7 cellular contexts compared by ENCODE assay signal in the genomic region with DNA sequence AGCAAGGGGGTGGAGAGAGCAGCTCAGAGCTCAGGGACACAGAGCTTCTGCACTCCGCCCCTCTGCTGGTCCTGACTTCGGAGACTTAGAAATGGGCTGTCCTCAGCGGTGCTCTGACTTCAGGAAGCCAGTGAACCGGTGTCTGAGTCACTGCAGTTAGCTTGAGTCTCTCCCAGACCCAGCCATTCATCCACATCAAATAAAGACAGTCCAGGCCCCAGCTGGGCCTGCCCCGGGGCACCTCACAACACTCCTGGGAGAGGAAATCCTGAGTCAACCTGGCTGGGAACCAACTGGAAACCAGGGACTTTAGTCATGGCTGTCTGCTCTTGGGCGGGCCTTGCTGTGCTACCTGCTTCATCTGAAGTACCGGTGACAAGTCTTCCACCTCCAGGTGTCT. TPM values are rescaled to one million over a fixed set of nuclear protein-coding genes. Genes with fewer than 3 reads are reported as not detected.
DNase-seq lines count a peak whose midpoint lies in the region; ATAC-seq and TF ChIP-seq lines count a peak whose summit lies in the region.

No MANE protein-coding gene starts in this region.

- TF ChIP-seq CTCF in HFF-Myc (IDR thresholded peaks at IDR 0.05; ENCODE audit: low read depth, low read length, missing control alignments): no peak

- no peaks in the 10 kb centered on the region for H3K27me3 Mint-ChIP-seq in activated naive CD8-positive, alpha-beta T cell treated with anti-CD3 and anti-CD28 coated beads for 36 hours
- H3K27me3 Mint-ChIP-seq in stimulated activated naive B cell treated with anti-CD40 and anti-IgM and Interleukin-4, amounts not matched to agents 10 μg/mL and 1 μg/mL and 100 μg/mL, for 72 hours: no peaks in the 10 kb centered on the region

- DNase-seq in HFF-Myc (ENCODE audit: extremely low read depth, low read depth): peak; percentile 82
- peak; percentile 8 for DNase-seq in activated naive CD8-positive, alpha-beta T cell treated with anti-CD3 and anti-CD28 coated beads for 36 hours
- peak; percentile 100 for DNase-seq in islet precursor cell
- DNase-seq in stromal cell of bone marrow (ENCODE audit: low read depth): peak; percentile 84
- no peak for DNase-seq in stimulated activated CD4-positive, alpha-beta T cell treated with anti-CD3 and anti-CD28 coated beads, Interleukin-12 subunit alpha, Interleukin-12 subunit beta, amount 100 ng/mL, for 4 hours
- no peak for DNase-seq in stimulated activated naive B cell treated with anti-CD40 and anti-IgM and Interleukin-4, amounts not matched to agents 10 μg/mL and 1 μg/mL and 100 μg/mL, for 72 hours
- no peak for DNase-seq in NCI-H2196 (lab: John Stamatoyannopoulos, UW; ENCODE audit: unreplicated experiment)

- no peak for ATAC-seq in stimulated activated naive B cell treated with anti-CD40 and anti-IgM and Interleukin-4, amounts not matched to agents 10 μg/mL and 1 μg/mL and 100 μg/mL, for 72 hours (replicated peaks)

- no peak overlapping the region for H3K4me3 Mint-ChIP-seq in activated naive CD8-positive, alpha-beta T cell treated with anti-CD3 and anti-CD28 coated beads for 36 hours
- no peak overlapping the region for H3K4me3 Mint-ChIP-seq in stimulated activated naive B cell treated with anti-CD40 and anti-IgM and Interleukin-4, amounts not matched to agents 10 μg/mL and 1 μg/mL and 100 μg/mL, for 72 hours

- H3K27ac Mint-ChIP-seq in activated naive CD8-positive, alpha-beta T cell treated with anti-CD3 and anti-CD28 coated beads for 36 hours: no peak overlapping the region
- H3K27ac Mint-ChIP-seq in stimulated activated naive B cell treated with anti-CD40 and anti-IgM and Interleukin-4, amounts not matched to agents 10 μg/mL and 1 μg/mL and 100 μg/mL, for 72 hours: no peak overlapping the region

- H3K4me1 Mint-ChIP-seq in activated naive CD8-positive, alpha-beta T cell treated with anti-CD3 and anti-CD28 coated beads for 36 hours: peaks cover 14% of the 10 kb centered on the region
- peaks cover 32 to 50% of the 10 kb centered on the region in 2 donors for H3K4me1 Mint-ChIP-seq in stimulated activated naive B cell treated with anti-CD40 and anti-IgM and Interleukin-4, amounts not matched to agents 10 μg/mL and 1 μg/mL and 100 μg/mL, for 72 hours

- no peak overlapping the region for H3K4me3 ChIP-seq in HFF-Myc (replicated peaks; ENCODE audit: low read depth, low read length)

- H3K36me3 Mint-ChIP-seq in activated naive CD8-positive, alpha-beta T cell treated with anti-CD3 and anti-CD28 coated beads for 36 hours: no peaks in the 10 kb centered on the region
- peaks cover 0 to 3% of the 10 kb centered on the region in 2 donors for H3K36me3 Mint-ChIP-seq in stimulated activated naive B cell treated with anti-CD40 and anti-IgM and Interleukin-4, amounts not matched to agents 10 μg/mL and 1 μg/mL and 100 μg/mL, for 72 hours

- H3K9me3 Mint-ChIP-seq in activated naive CD8-positive, alpha-beta T cell treated with anti-CD3 and anti-CD28 coated beads for 36 hours: peaks cover 2% of the 10 kb centered on the region
- H3K9me3 Mint-ChIP-seq in stimulated activated naive B cell treated with anti-CD40 and anti-IgM and Interleukin-4, amounts not matched to agents 10 μg/mL and 1 μg/mL and 100 μg/mL, for 72 hours: peaks cover 0 to 2% of the 10 kb centered on the region in 2 donors

RNA-seq across cellular contexts. Expression of a gene that starts 5.4 kb away (rescaled TPM):
- total RNA-seq in activated naive CD8-positive, alpha-beta T cell treated with anti-CD3 and anti-CD28 coated beads for 36 hours: not detected

Comparison
In these comparisons a context has a peak if more than half of its experiments do, and no peak if none do; other contexts are left out.
1. DNase-seq: peak in HFF-Myc (single experiment), activated naive CD8-positive, alpha-beta T cell treated with anti-CD3 and anti-CD28 coated beads for 36 hours (single experiment), islet precursor cell (single experiment) and stromal cell of bone marrow (single experiment); none in stimulated activated CD4-positive, alpha-beta T cell treated with anti-CD3 and anti-CD28 coated beads, Interleukin-12 subunit alpha, Interleukin-12 subunit beta, amount 100 ng/mL, for 4 hours (single experiment), stimulated activated naive B cell treated with anti-CD40 and anti-IgM and Interleukin-4, amounts not matched to agents 10 μg/mL and 1 μg/mL and 100 μg/mL, for 72 hours (single experiment) and NCI-H2196 (single experiment).